ENCODE assay signal across 13 cellular contexts in the genomic region with DNA sequence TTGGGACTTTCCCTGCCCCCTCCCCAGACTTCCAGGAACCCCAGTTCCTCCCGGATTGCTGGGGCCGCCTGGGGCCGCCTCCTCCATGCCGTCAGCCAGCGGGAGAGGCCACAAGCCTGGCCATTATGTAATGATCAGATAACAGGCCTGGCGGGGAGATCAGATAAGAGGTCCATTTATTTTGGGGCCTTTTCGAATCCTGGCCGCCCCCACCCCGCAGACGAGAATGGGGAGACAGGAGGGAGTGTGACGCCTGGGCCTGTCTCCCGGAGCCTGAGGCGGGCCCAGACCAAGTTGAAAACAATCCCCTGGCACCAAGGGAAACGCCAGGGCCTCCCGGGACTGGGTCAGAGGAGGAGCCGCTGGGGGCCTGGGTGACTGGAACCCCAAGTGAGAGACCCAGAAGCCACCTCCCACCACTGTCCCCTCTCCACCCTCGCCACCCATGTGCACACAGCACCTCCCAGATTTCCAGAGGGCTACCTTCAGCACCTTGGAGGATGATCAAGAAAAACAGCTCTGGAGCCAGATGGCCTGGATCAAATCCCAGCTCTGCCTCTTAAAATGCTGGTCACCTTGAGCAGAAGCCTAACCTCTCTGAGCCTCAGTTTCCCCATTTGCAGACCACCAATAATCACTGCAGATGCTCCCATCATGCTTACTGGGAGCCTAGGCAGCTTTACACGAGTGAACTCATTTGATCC. TPM values are rescaled to one million over a fixed set of nuclear protein-coding genes. Genes with fewer than 3 reads are reported as not detected.
DNase-seq lines count a peak whose midpoint lies in the region; ATAC-seq and TF ChIP-seq lines count a peak whose summit lies in the region.
"Had no signal": no experiment of that assay in that cellular context is flagged by ENCODE, and none has a peak within 500 bp of the region (broad histone marks: within the 10 kb centered on the region; RNA-seq: fewer than 3 reads in every experiment).

No MANE protein-coding gene starts in this region.

- no peak for TF ChIP-seq CTCF in heart left ventricle (IDR thresholded peaks at IDR 0.05)
- TF ChIP-seq CTCF in nephron progenitor cell (IDR thresholded peaks at IDR 0.05) = no peak
- TF ChIP-seq CTCF in tibial artery (IDR thresholded peaks at IDR 0.05) = no peak

- peak overlapping the region; percentile 59 for H3K27ac Mint-ChIP-seq in nephron progenitor cell
- H3K27ac Mint-ChIP-seq: activated B cell treated with CpG ODN at 0.5 μM for 24 hours; CD4-positive, alpha-beta memory T cell had no signal

- no peak for TF ChIP-seq POLR2A in heart left ventricle (IDR thresholded peaks at IDR 0.05)

- WGBS in heart left ventricle, 4 donors = 46 to 56% (median 55%) methylated on average over 17 to 18 of the region's 18 CpGs

- DNase-seq in adipocyte (ENCODE audit: low read depth) = no peak
- peak; percentile 69 to 84 (median 78) for DNase-seq in heart left ventricle
- DNase-seq in nephron progenitor cell = no peak
- peak; percentile 70 to 85 for DNase-seq in tibial artery
- no peak for DNase-seq in posterior cingulate gyrus
- no peak for DNase-seq in NCI-H82 treated with DMSO at 0.1 percent for 48 hours (lab: John Stamatoyannopoulos, UW; ENCODE audit: unreplicated experiment)
- no peak for DNase-seq in NCI-H1436 (lab: John Stamatoyannopoulos, UW)
- DNase-seq: activated B cell treated with CpG ODN at 0.5 μM for 24 hours; activated T-cell treated with anti-CD3 and anti-CD28 coated beads, Interleukin-2, amount 50 U/mL, for 1 hour; CD4-positive, alpha-beta memory T cell; NCI-H1694; SJCRH30 had no signal

- peak overlapping the region; percentile 25 for H3K4me3 ChIP-seq in adipocyte (ENCODE audit: low read length)
- H3K4me3 ChIP-seq in heart left ventricle = peak overlapping the region in 11 of 12 donors; percentile 27 to 94 (median 88)
- H3K4me3 ChIP-seq in tibial artery = no peak overlapping the region
- H3K4me3 ChIP-seq: SJCRH30 had no signal

- ATAC-seq in heart left ventricle (peak; percentile 39 to 73 (median 64)), GM18907 (IDR thresholded peaks at IDR 0.05; ENCODE audit: unreplicated experiment) (no peak)

- H3K4me3 Mint-ChIP-seq in nephron progenitor cell = no peak overlapping the region
- H3K4me3 Mint-ChIP-seq: activated B cell treated with CpG ODN at 0.5 μM for 24 hours; CD4-positive, alpha-beta memory T cell had no signal

- H3K27me3 Mint-ChIP-seq in nephron progenitor cell (ENCODE audit: low read depth, poor library complexity) = peaks cover 5% of the 10 kb centered on the region
- H3K27me3 Mint-ChIP-seq: activated B cell treated with CpG ODN at 0.5 μM for 24 hours; CD4-positive, alpha-beta memory T cell had no signal

- H3K9me3 ChIP-seq in adipocyte (ENCODE audit: control insufficient read depth, low read length) = peaks cover 12% of the 10 kb centered on the region
- peaks cover 0 to 17% (median 7%) of the 10 kb centered on the region in 12 donors for H3K9me3 ChIP-seq in heart left ventricle
- peaks cover 0 to 7% (median 3%) of the 10 kb centered on the region in 3 donors for H3K9me3 ChIP-seq in tibial artery
- H3K9me3 ChIP-seq: SJCRH30 had no signal

- H3K36me3 ChIP-seq in adipocyte (ENCODE audit: control insufficient read depth, insufficient read depth, low read length, severe bottlenecking) (peaks cover 49% of the 10 kb centered on the region), heart left ventricle (peaks cover 0 to 66% (median 42%) of the 10 kb centered on the region in 9 donors), tibial artery (peaks cover 0 to 28% (median 19%) of the 10 kb centered on the region in 3 donors)

- H3K27me3 ChIP-seq in adipocyte (replicated peaks; ENCODE audit: control insufficient read depth, insufficient read depth, low read length) (no peaks in the 10 kb centered on the region), heart left ventricle (no peaks in the 10 kb centered on the region), tibial artery (no peaks in the 10 kb centered on the region)
- H3K27me3 ChIP-seq: SJCRH30 had no signal

- intact Hi-C loops in heart left ventricle (cut with DNase I) (no loop called here), tibial artery (cut with DNase I; ENCODE audit: low total_unique reads) (no loop called here), posterior cingulate gyrus (cut with DNase I) (no loop called here)

- peaks cover 62% of the 10 kb centered on the region for H3K4me1 ChIP-seq in adipocyte (ENCODE audit: control insufficient read depth, insufficient read depth, low read length)
- H3K4me1 ChIP-seq in heart left ventricle = peaks cover 6 to 85% (median 55%) of the 10 kb centered on the region in 12 donors
- H3K4me1 ChIP-seq in tibial artery = peaks cover 0 to 39% (median 26%) of the 10 kb centered on the region in 4 donors

- peaks cover 17% of the 10 kb centered on the region for H3K9me3 Mint-ChIP-seq in nephron progenitor cell

- H3K36me3 Mint-ChIP-seq in nephron progenitor cell (ENCODE audit: low read depth) = peaks cover 7% of the 10 kb centered on the region

- H3K9ac ChIP-seq in adipocyte (ENCODE audit: low read length) = peak overlapping the region; percentile 39

- H3K4me1 Mint-ChIP-seq in nephron progenitor cell = peaks cover 37% of the 10 kb centered on the region
- H3K4me1 Mint-ChIP-seq: activated B cell treated with CpG ODN at 0.5 μM for 24 hours had no signal

- peak overlapping the region; percentile 70 to 98 (median 94) for H3K27ac ChIP-seq in heart left ventricle
- H3K27ac ChIP-seq in tibial artery = peak overlapping the region; percentile 70 to 72
- H3K27ac ChIP-seq: SJCRH30 had no signal

RNA-seq across cellular contexts. Expression of a gene that starts 7.9 kb away (rescaled TPM):
- 100 to 1,000 TPM; 116 to 252 (median 133) TPM for total RNA-seq in heart left ventricle
- polyA plus RNA-seq in heart left ventricle = 100 to 1,000 TPM; 156 to 245 TPM

RNA-seq across cellular contexts. Expression of a gene that starts 30.9 kb away (rescaled TPM):
- 100 to 1,000 TPM; 415 to 810 (median 586) TPM for total RNA-seq in heart left ventricle
- polyA plus RNA-seq in heart left ventricle = 1,000 to 10,000 TPM in 1 of 2 donors, 100 to 1,000 TPM in 1; 312 to 1,060 TPM

RNA-seq across cellular contexts. Expression of a gene that starts 43.9 kb away (rescaled TPM):
- 10 to 100 TPM; 39.9 to 55.1 (median 41.5) TPM for total RNA-seq in heart left ventricle
- 10 to 100 TPM; 36.8 to 50.1 TPM for polyA plus RNA-seq in heart left ventricle

RNA-seq across cellular contexts. Expression of a gene that starts 52.8 kb away (rescaled TPM):
- total RNA-seq in heart left ventricle = 10 to 100 TPM; 28.4 to 75.9 (median 45.6) TPM
- polyA plus RNA-seq in heart left ventricle = 10 to 100 TPM; 35.7 to 37.5 TPM

Comparison
In these comparisons a context has a peak if more than half of its experiments do, and no peak if none do; other contexts are left out.
1. DNase-seq: peak in heart left ventricle (5 of 5) and tibial artery (2 of 2); none in adipocyte (single experiment), nephron progenitor cell (single experiment), posterior cingulate gyrus (0 of 10), NCI-H82 treated with DMSO at 0.1 percent for 48 hours (single experiment) and NCI-H1436 (single experiment).
2. H3K4me3 ChIP-seq: peak in adipocyte (single experiment) and heart left ventricle (11 of 12); none in tibial artery (0 of 2).